In genomic region chr13:74061939-74062595, GRCh38 we compare ENCODE assay signal across 8 cellular contexts.
A peak's percentile ranks its signal among the peaks of the same experiment; 100 is the strongest.
DNase-seq lines count a peak whose midpoint lies in the region; ATAC-seq and TF ChIP-seq lines count a peak whose summit lies in the region.

No MANE protein-coding gene starts in this region.

- H3K9me2 ChIP-seq in GM23338 (ENCODE audit: insufficient read depth) = no peaks in the 10 kb centered on the region

- peak overlapping the region; percentile 20; the same call in 1 of the 2 replicates for H3K18ac ChIP-seq in IMR-90 (ENCODE audit: low read depth, low read length)

- TF ChIP-seq POLR2A in IMR-90 (IDR thresholded peaks at IDR 0.05; ENCODE audit: low read depth, low read length) (no peak), gastrocnemius medialis (IDR thresholded peaks at IDR 0.05) (no peak)

- peaks cover 7% of the 10 kb centered on the region; the same call in 1 of the 3 replicates for H3K4me1 Mint-ChIP-seq in GM23338

- H3K27me3 Mint-ChIP-seq in GM23338 (ENCODE audit: insufficient read depth, low read depth, poor library complexity) = peaks cover 3% of the 10 kb centered on the region

- DNase-seq in GM06990 (ENCODE audit: extremely low read depth, insufficient read length) = peak; percentile 47
- peak; percentile 47 for DNase-seq in IMR-90
- DNase-seq in dorsolateral prefrontal cortex = no peak
- DNase-seq in gastrocnemius medialis = no peak
- DNase-seq in NCI-H128 (lab: John Stamatoyannopoulos, UW; ENCODE audit: unreplicated experiment) = no peak
- no peak for DNase-seq in GM23338 (ENCODE audit: low spot score)
- no peak for DNase-seq in NCI-H1092 treated with DMSO at 0.1 percent for 48 hours (lab: John Stamatoyannopoulos, UW)

- POLR2A ChIA-PET in IMR-90 (lab: Charles Lee; ENCODE audit: unreplicated experiment) = no interaction called here

- CTCF ChIA-PET in IMR-90 (lab: Yijun Ruan, JAX) = interaction anchor here (0.7 to 1.1 kb wide), 2 partner anchors 12 to 226 kb away, joined by 3 read pairs; no protein-coding TSS in a partner anchor

- H3K79me2 ChIP-seq in GM23338 (replicated peaks; ENCODE audit: insufficient read depth) = 0 out of 2 replicates have a peak, but pooled peaks cover 8% of the 10 kb centered on the region

- no peak overlapping the region for H2BK120ac ChIP-seq in IMR-90 (ENCODE audit: low read depth, low read length)

- no peaks in the 10 kb centered on the region; the same call in 2 of the 3 replicates for H3K9me3 Mint-ChIP-seq in GM23338

- no peak overlapping the region for H4K5ac ChIP-seq in IMR-90 (ENCODE audit: low read depth, low read length)

- H3K9ac ChIP-seq in IMR-90 (ENCODE audit: low read depth, low read length) = no peak overlapping the region

- no peaks in the 10 kb centered on the region for H3F3A ChIP-seq in GM23338 (replicated peaks; ENCODE audit: low read depth)

- peak overlapping the region; percentile 43 for H2BK5ac ChIP-seq in IMR-90 (ENCODE audit: low read depth, low read length, poor library complexity, severe bottlenecking)

- H2AK5ac ChIP-seq in IMR-90 (ENCODE audit: low read depth, low read length) = no peak overlapping the region

- 0 out of 4 replicates have a peak overlapping the region, but pooled peaks of 1 of the 2 experiments have one; percentile 1 for H4K8ac ChIP-seq in IMR-90 (ENCODE audit: low read depth in 2 of 2, low read length in 2 of 2)

- in situ Hi-C loops in IMR-90 (cut with MboI; ENCODE audit: low sequenced_read_pairs) (no loop called here), gastrocnemius medialis (cut with MboI; ENCODE audit: low sequenced_read_pairs in 4 of 4) (no loop called here)

- intact Hi-C loops in IMR-90 (cut with micrococcal nuclease) (loop anchor here (2.0 to 10.0 kb wide), 3 partner anchors 15 to 143 kb away; partner anchors contain the start of gene KLF12), dorsolateral prefrontal cortex (cut with DNase I) (no loop called here), gastrocnemius medialis (cut with DNase I; ENCODE audit: low total_unique reads) (loop anchor here (2.0 kb wide), 1 partner anchor 73 kb away; the partner anchor contains the start of gene KLF12)

- H2BK20ac ChIP-seq in IMR-90 (ENCODE audit: low read depth, low read length) = no peak overlapping the region

- H3K36me3 Mint-ChIP-seq in GM23338 (ENCODE audit: low read depth) = peaks cover 4% of the 10 kb centered on the region; the same call in 1 of the 3 replicates

- H3K9me1 ChIP-seq in IMR-90 (ENCODE audit: insufficient read depth, low read length) = peaks cover 5% of the 10 kb centered on the region; the same call in 1 of the 2 replicates

- no peak overlapping the region for H3K27ac Mint-ChIP-seq in GM23338

- no TSS peak for BruUV-seq in IMR-90 (replicated peaks; lab: Mats Ljungman, UMichigan)

- H4K20me1 ChIP-seq in IMR-90 (ENCODE audit: insufficient read depth, low read length) (peaks cover 6% of the 10 kb centered on the region; the same call in 1 of the 2 replicates), GM23338 (replicated peaks; ENCODE audit: insufficient read depth) (no peaks in the 10 kb centered on the region; the same call in 1 of the 2 replicates)

- no peak overlapping the region for H2AK9ac ChIP-seq in IMR-90 (replicated peaks; ENCODE audit: low read depth, low read length, poor library complexity)

- H4K91ac ChIP-seq in IMR-90 (ENCODE audit: insufficient read depth, low read depth, low read length) = no peak overlapping the region

- H3K4me3 Mint-ChIP-seq in GM23338 = no peak overlapping the region

- H2BK15ac ChIP-seq in IMR-90 (ENCODE audit: low read depth, low read length) = no peak overlapping the region

- H3K27me3 ChIP-seq in GM06990 (replicated peaks; ENCODE audit: control insufficient read depth, insufficient read depth, low read length) (no peaks in the 10 kb centered on the region), IMR-90 (ENCODE audit: control insufficient read depth, insufficient read depth, low read length) (no peaks in the 10 kb centered on the region), dorsolateral prefrontal cortex (no peaks in the 10 kb centered on the region), gastrocnemius medialis (no peaks in the 10 kb centered on the region), GM23338 (ENCODE audit: insufficient read depth) (no peaks in the 10 kb centered on the region)

- H3K36me3 ChIP-seq in GM06990 (ENCODE audit: control insufficient read depth, insufficient read depth, low read length) (no peaks in the 10 kb centered on the region), IMR-90 (ENCODE audit: control insufficient read depth, insufficient read depth, low read length) (no peaks in the 10 kb centered on the region), gastrocnemius medialis (no peaks in the 10 kb centered on the region), GM23338 (ENCODE audit: insufficient read depth) (no peaks in the 10 kb centered on the region)

- dilution Hi-C loops in IMR-90 (cut with HindIII; ENCODE audit: low sequenced_read_pairs, unreplicated experiment) = no loop called here

- TF ChIP-seq RAD21 in IMR-90 (IDR thresholded peaks at IDR 0.05; ENCODE audit: low read length) = no peak

- H3K9me3 ChIP-seq in IMR-90 (ENCODE audit: control insufficient read depth, insufficient read depth, low read length) (no peaks in the 10 kb centered on the region), gastrocnemius medialis (no peaks in the 10 kb centered on the region)

- peaks cover 12% of the 10 kb centered on the region for H3K4me1 ChIP-seq in IMR-90 (ENCODE audit: control insufficient read depth, insufficient read depth, low read length)
- H3K4me1 ChIP-seq in gastrocnemius medialis = peaks cover 47 to 65% of the 10 kb centered on the region in 2 donors
- H3K4me1 ChIP-seq in GM23338 (ENCODE audit: insufficient read depth) = no peaks in the 10 kb centered on the region

- no peak overlapping the region; the same call in 1 of the 2 replicates for H3K4ac ChIP-seq in IMR-90 (ENCODE audit: low read depth, low read length)

- H3K56ac ChIP-seq in IMR-90 (ENCODE audit: extremely low read depth, insufficient read depth, low read length) = no peak overlapping the region

- H3K4me2 ChIP-seq in IMR-90 (ENCODE audit: low read depth, low read length) = peak overlapping the region; percentile 46
- no peak overlapping the region for H3K4me2 ChIP-seq in GM23338

- H3K27ac ChIP-seq in IMR-90 (ENCODE audit: insufficient read depth, low read length) (0 out of 2 replicates have a peak overlapping the region, but pooled peaks have one; percentile 1), dorsolateral prefrontal cortex (peak overlapping the region in 44 of 59 donors; percentile 1 to 85 (median 58)), gastrocnemius medialis (peak overlapping the region; percentile 71 to 79 (median 76)), GM23338 (ENCODE audit: low read depth) (no peak overlapping the region)

- H2AFZ ChIP-seq in IMR-90 (replicated peaks; ENCODE audit: low read length, poor library complexity) = no peak overlapping the region
- no peak overlapping the region for H2AFZ ChIP-seq in GM23338

- H3K23ac ChIP-seq in IMR-90 (ENCODE audit: low read depth, low read length) = peak overlapping the region; percentile 34; the same call in 1 of the 2 replicates

- peaks cover 22 to 57% of the 10 kb centered on the region in 2 experiments for H3K79me1 ChIP-seq in IMR-90 (ENCODE audit: low read depth in 1 of 2, low read length in 2 of 2)

- H3K4me3 ChIP-seq in GM06990 (replicated peaks; ENCODE audit: low read depth, low read length) = peak overlapping the region; percentile 48
- H3K4me3 ChIP-seq in IMR-90 (ENCODE audit: insufficient read depth, low read depth, low read length) = no peak overlapping the region
- H3K4me3 ChIP-seq in dorsolateral prefrontal cortex = peak overlapping the region in 11 of 59 donors; percentile 22 to 59 (median 47)
- no peak overlapping the region for H3K4me3 ChIP-seq in gastrocnemius medialis
- no peak overlapping the region for H3K4me3 ChIP-seq in GM23338

- TF ChIP-seq CTCF in GM06990 (IDR thresholded peaks at IDR 0.05; ENCODE audit: insufficient read depth, low read length, poor library complexity, severe bottlenecking) (no peak), IMR-90 (conservative IDR thresholded peaks at IDR 0.05; ENCODE audit: low read depth, low read length) (no peak), dorsolateral prefrontal cortex (IDR thresholded peaks at IDR 0.05 in 54 of 56, conservative IDR thresholded peaks at IDR 0.05 in 2 of 56; ENCODE audit: low read depth in 1 of 56, partially characterized antibody in 56 of 56) (no peak), gastrocnemius medialis (IDR thresholded peaks at IDR 0.05 in 4 of 5, conservative IDR thresholded peaks at IDR 0.05 in 1 of 5) (no peak), GM23338 (conservative IDR thresholded peaks at IDR 0.05; ENCODE audit: low read depth in 2 of 2) (no peak)

- WGBS in IMR-90 (ENCODE audit: extremely low coverage in 2 of 2, insufficient read length in 1 of 2), 2 experiments = no CpG with 5 or more reads among the region's 3 CpGs

- ATAC-seq in GM21390 (IDR thresholded peaks at IDR 0.05; ENCODE audit: unreplicated experiment) (peak; percentile 72), IMR-90 (ENCODE audit: low read depth) (no peak), gastrocnemius medialis (no peak), GM23338 (no peak)

- 0 out of 2 replicates have a peak overlapping the region, but pooled peaks have one; percentile 37 for H3K14ac ChIP-seq in IMR-90 (replicated peaks; ENCODE audit: low read depth, low read length)

TF ChIP-seq in IMR-90, 13 proteins besides CTCF, POLR2A, EP300 and RAD21:
- TF ChIP-seq RFX5 (IDR thresholded peaks at IDR 0.05; ENCODE audit: low read depth, low read length) (no peak), CEBPB (IDR thresholded peaks at IDR 0.05; ENCODE audit: low read depth, low read length) (0 out of 2 replicates have a peak, but pooled peaks have one; percentile 14)
TF ChIP-seq in IMR-90: peak in this region for 1.

TF ChIP-seq in GM23338, 12 proteins besides CTCF, POLR2A, EP300 and RAD21 (continues in another document):
- no peak for TF ChIP-seq CREB1 (CRISPR knock-in tag; IDR thresholded peaks at IDR 0.05; ENCODE audit: low read depth)
- no peak for TF ChIP-seq ETS1 (IDR thresholded peaks at IDR 0.05)
- no peak for TF ChIP-seq JUNB (IDR thresholded peaks at IDR 0.05; ENCODE audit: unreplicated experiment)
- TF ChIP-seq POLR2AphosphoS5 (IDR thresholded peaks at IDR 0.05; ENCODE audit: low read depth) = no peak

Comparison
In these comparisons a context has a peak if more than half of its experiments do, and no peak if none do; other contexts are left out.
1. DNase-seq: peak in GM06990 (single experiment) and IMR-90 (single experiment); none in dorsolateral prefrontal cortex (0 of 10), gastrocnemius medialis (0 of 2), NCI-H128 (single experiment), GM23338 (single experiment) and NCI-H1092 treated with DMSO at 0.1 percent for 48 hours (single experiment).
2. intact Hi-C loops: an anchor here in IMR-90 (2.0 to 10.0 kb wide) and gastrocnemius medialis (2.0 kb wide); none called in dorsolateral prefrontal cortex.